6 cellular contexts compared by ENCODE assay signal in genomic region chr9:136726631-136727191, GRCh38. TPM values are rescaled to one million over a fixed set of nuclear protein-coding genes. Genes with fewer than 3 reads are reported as not detected.
DNase-seq lines count a peak whose midpoint lies in the region; ATAC-seq and TF ChIP-seq lines count a peak whose summit lies in the region.

No MANE protein-coding gene starts in this region.

- H3K27me3 ChIP-seq in HAP-1 (ENCODE audit: low read depth) = no peaks in the 10 kb centered on the region
- no peaks in the 10 kb centered on the region for H3K27me3 ChIP-seq in tibial nerve

- peaks cover 14% of the 10 kb centered on the region for H3K27me3 Mint-ChIP-seq in glutamatergic neuron (ENCODE audit: unreplicated experiment)

- no peaks in the 10 kb centered on the region for H3K9me3 ChIP-seq in HAP-1
- no peaks in the 10 kb centered on the region for H3K9me3 ChIP-seq in tibial nerve

- WGBS in tibial nerve, 2 donors = 18 to 23% methylated on average over 18 of the region's 18 CpGs

- no peak for ATAC-seq in GM18909 (IDR thresholded peaks at IDR 0.05; ENCODE audit: poor library complexity, unreplicated experiment)
- no peak for ATAC-seq in sciatic nerve

- peak overlapping the region; percentile 95 for H3K4me3 Mint-ChIP-seq in glutamatergic neuron (ENCODE audit: unreplicated experiment)

- in situ Hi-C loops in HAP-1 (cut with MboI; ENCODE audit: low sequenced_read_pairs) = no loop called here

- H3K36me3 ChIP-seq in HAP-1 (replicated peaks) (peaks cover 53% of the 10 kb centered on the region), tibial nerve (peaks cover 0 to 51% (median 21%) of the 10 kb centered on the region in 3 donors)

- H3K4me1 ChIP-seq in HAP-1 (peaks cover 16% of the 10 kb centered on the region), tibial nerve (peaks cover 0 to 68% (median 25%) of the 10 kb centered on the region in 4 donors)

- intact Hi-C loops in sciatic nerve (cut with DNase I) = no loop called here

- H3K27ac ChIP-seq in VCaP (peak overlapping the region; percentile 92), tibial nerve (peak overlapping the region in 1 of 4 donors; percentile 45)

- H3K4me1 Mint-ChIP-seq in glutamatergic neuron (ENCODE audit: low read depth, unreplicated experiment) = peaks cover 14% of the 10 kb centered on the region

- H3K27ac Mint-ChIP-seq in glutamatergic neuron (ENCODE audit: unreplicated experiment) = peak overlapping the region; percentile 86

- no peak for TF ChIP-seq POLR2A in tibial nerve (IDR thresholded peaks at IDR 0.05)

- H3K9me3 Mint-ChIP-seq in glutamatergic neuron (ENCODE audit: unreplicated experiment) = peaks cover 8% of the 10 kb centered on the region

- DNase-seq in HAP-1 (ENCODE audit: low spot score in 2 of 2) (peak; percentile 65 to 69), glutamatergic neuron (no peak), tibial nerve (ENCODE audit: low spot score in 2 of 2) (no peak), sciatic nerve (ENCODE audit: low spot score) (no peak)

- TF ChIP-seq EP300 in tibial nerve (IDR thresholded peaks at IDR 0.05) = no peak

- peaks cover 4% of the 10 kb centered on the region for H3K36me3 Mint-ChIP-seq in glutamatergic neuron (ENCODE audit: unreplicated experiment)

- peak overlapping the region; percentile 73 for H3K4me3 ChIP-seq in HAP-1
- peak overlapping the region; percentile 64 to 95 (median 76) for H3K4me3 ChIP-seq in tibial nerve

- TF ChIP-seq CTCF in VCaP (conservative IDR thresholded peaks at IDR 0.05) (peak; percentile 80), glutamatergic neuron (IDR thresholded peaks at IDR 0.05; ENCODE audit: partially characterized antibody, unreplicated experiment) (peak; percentile 34), tibial nerve (IDR thresholded peaks at IDR 0.05) (peak in 2 of 5 experiments; percentile 12 to 22)

RNA-seq across cellular contexts. Expression of gene DIPK1B, which starts 14.3 kb away (rescaled TPM):
- 71.3 TPM for total RNA-seq in glutamatergic neuron (ENCODE audit: unreplicated experiment)
- total RNA-seq in tibial nerve = 10 to 100 TPM in 2 of 4 donors, 1 to 10 TPM in 2; 5.4 to 37.9 (median 15.8) TPM
- total RNA-seq in sciatic nerve = 11.6 TPM

RNA-seq across cellular contexts. Expression of gene LCN10, which starts 16.0 kb away (rescaled TPM):
- total RNA-seq in glutamatergic neuron (ENCODE audit: unreplicated experiment) (not detected), tibial nerve (10 to 100 TPM in 2 of 4 donors, 1 to 10 TPM in 2; 7.6 to 47.5 (median 17.4) TPM), sciatic nerve (5.5 TPM)

RNA-seq across cellular contexts. Expression of gene LCN6, which starts 21.6 kb away (rescaled TPM):
- total RNA-seq in glutamatergic neuron (ENCODE audit: unreplicated experiment) (not detected), tibial nerve (10 to 100 TPM; 14.2 to 70.0 (median 42.9) TPM), sciatic nerve (7.0 TPM)

RNA-seq across cellular contexts. Expression of gene LCN8, which starts 31.3 kb away (rescaled TPM):
- not detected for total RNA-seq in glutamatergic neuron (ENCODE audit: unreplicated experiment)
- total RNA-seq in tibial nerve = under 1 TPM in 1 of 4 donors, not detected in 3; 0.39 TPM
- not detected for total RNA-seq in sciatic nerve

RNA-seq across cellular contexts. Expression of gene LCN15, which starts 37.6 kb away (rescaled TPM):
- 1.9 TPM for total RNA-seq in glutamatergic neuron (ENCODE audit: unreplicated experiment)
- total RNA-seq in tibial nerve = not detected
- not detected for total RNA-seq in sciatic nerve

Comparison
In these comparisons a context has a peak if more than half of its experiments do, and no peak if none do; other contexts are left out.
1. DNase-seq: peak in HAP-1 (2 of 2); none in glutamatergic neuron (single experiment), tibial nerve (0 of 2) and sciatic nerve (single experiment).